8 cellular contexts compared by ENCODE assay signal in the genomic region with DNA sequence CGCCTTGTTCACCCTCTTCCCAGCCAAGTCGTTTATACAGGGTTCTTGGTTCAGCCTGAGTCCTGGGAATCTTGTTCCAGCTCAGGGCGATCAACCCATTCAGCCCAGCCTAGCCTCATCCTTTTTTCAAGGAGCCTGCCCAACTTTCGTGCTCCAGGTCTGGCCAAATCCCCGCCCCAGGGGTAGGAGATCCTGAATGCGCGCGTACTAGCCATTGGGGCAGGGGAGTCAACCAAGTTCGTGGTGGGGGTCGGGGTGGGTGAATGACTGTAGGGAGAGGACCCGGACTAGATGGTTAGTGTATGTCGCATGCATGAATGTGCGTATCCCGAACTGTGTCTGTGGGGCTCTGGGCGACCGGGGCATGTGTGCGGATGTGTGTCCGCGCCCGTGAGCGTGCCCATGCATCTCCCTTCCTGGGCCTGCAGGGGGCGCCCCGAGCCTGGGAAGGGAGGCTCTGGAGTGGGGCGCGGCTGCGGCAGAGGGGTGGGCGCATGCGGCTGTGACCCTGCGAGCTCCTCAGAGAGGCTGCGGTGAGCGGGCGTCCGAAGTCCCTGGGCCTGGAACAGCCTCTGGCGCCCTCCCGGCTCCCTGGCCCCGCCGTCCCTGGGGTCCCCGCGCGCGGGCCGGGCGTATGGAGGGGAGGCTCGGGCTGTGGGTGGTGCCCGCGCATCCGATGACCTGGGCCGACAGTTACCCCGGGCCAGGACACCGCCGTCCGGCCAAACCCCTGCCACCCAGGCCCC. TPM values are rescaled to one million over a fixed set of nuclear protein-coding genes. Genes with fewer than 3 reads are reported as not detected.
DNase-seq lines count a peak whose midpoint lies in the region; ATAC-seq and TF ChIP-seq lines count a peak whose summit lies in the region.

No MANE protein-coding gene starts in this region.

- H3K79me2 ChIP-seq in mesendoderm (ENCODE audit: control insufficient read depth, insufficient read depth, low read length), result no peaks in the 10 kb centered on the region

- no peak overlapping the region for H3K4me3 Mint-ChIP-seq in endothelial cell (ENCODE audit: unreplicated experiment)

- H2BK15ac ChIP-seq in mesendoderm (replicated peaks; ENCODE audit: low read depth), result no peak overlapping the region

- no peak overlapping the region for H3K27ac ChIP-seq in mesendoderm (ENCODE audit: low read depth, low read length)

- H3K56ac ChIP-seq in mesendoderm (ENCODE audit: low read length), result peak overlapping the region; percentile 81

- H3K36me3 ChIP-seq in mesendoderm (ENCODE audit: control insufficient read depth, insufficient read depth, low read length), result no peaks in the 10 kb centered on the region

- H3K9me3 Mint-ChIP-seq in endothelial cell (ENCODE audit: unreplicated experiment), result no peaks in the 10 kb centered on the region

- peak overlapping the region; percentile 54 for H3K9ac ChIP-seq in mesendoderm (ENCODE audit: low read length)

- TF ChIP-seq CTCF in endothelial cell (IDR thresholded peaks at IDR 0.05; ENCODE audit: unreplicated experiment), result peak; percentile 91

- H3K79me1 ChIP-seq in mesendoderm (ENCODE audit: low read length), result no peaks in the 10 kb centered on the region

- H2BK120ac ChIP-seq in mesendoderm (ENCODE audit: low read depth, low read length), result no peak overlapping the region

- H2BK5ac ChIP-seq in mesendoderm (ENCODE audit: low read length), result no peak overlapping the region

- H3K27me3 ChIP-seq in mesendoderm (ENCODE audit: insufficient read depth, low read length, poor library complexity), result peaks cover 15% of the 10 kb centered on the region

- H4K8ac ChIP-seq in mesendoderm (ENCODE audit: low read depth, low read length), result no peak overlapping the region

- H3K4me3 ChIP-seq in mesendoderm (ENCODE audit: low read length), result no peak overlapping the region

- H3K4me1 Mint-ChIP-seq in endothelial cell (ENCODE audit: unreplicated experiment), result no peaks in the 10 kb centered on the region

- ATAC-seq in HG02759 (IDR thresholded peaks at IDR 0.05; ENCODE audit: unreplicated experiment) (peak; percentile 63), HG03565 (IDR thresholded peaks at IDR 0.05; ENCODE audit: unreplicated experiment) (no peak)

- peak; percentile 78 for DNase-seq in COLO829 (ENCODE audit: low spot score)
- DNase-seq in NCI-H526 (lab: John Stamatoyannopoulos, UW), result peak; percentile 34 to 80
- DNase-seq in activated CD8-positive, alpha-beta memory T cell treated with anti-CD3 and anti-CD28 coated beads, Interleukin-2, amount 50 U/mL, for 1 hour (ENCODE audit: extremely low read depth), result peak; percentile 16
- DNase-seq in endothelial cell (ENCODE audit: low spot score), result peak; percentile 89
- peak; percentile 81 for DNase-seq in mesendoderm
- peak; percentile 63 to 79 (median 63) for DNase-seq in stimulated activated CD4-positive, alpha-beta T cell treated with anti-CD3 and anti-CD28 coated beads, TNF-alpha, amount 100 ng/mL, for 48 hours (ENCODE audit: low read depth in 3 of 3)

- H3K23ac ChIP-seq in mesendoderm (ENCODE audit: low read length), result peak overlapping the region; percentile 66

- H3K4me1 ChIP-seq in mesendoderm (ENCODE audit: control insufficient read depth, low read depth, low read length), result peaks cover 2% of the 10 kb centered on the region

- no peak overlapping the region for H3K27ac Mint-ChIP-seq in endothelial cell (ENCODE audit: unreplicated experiment)

- no CpG with 5 or more reads among the region's 52 CpGs for WGBS in mesendoderm (ENCODE audit: extremely low coverage, insufficient coverage, low lambda C conversion rate)

- no peaks in the 10 kb centered on the region for H3K36me3 Mint-ChIP-seq in endothelial cell (ENCODE audit: low read depth, unreplicated experiment)

- H3K18ac ChIP-seq in mesendoderm (ENCODE audit: low read length), result peak overlapping the region; percentile 72

- H3K4me2 ChIP-seq in mesendoderm (ENCODE audit: low read length), result peak overlapping the region; percentile 54

- H3K27me3 Mint-ChIP-seq in endothelial cell (ENCODE audit: unreplicated experiment), result no peaks in the 10 kb centered on the region

- peak overlapping the region; percentile 65 for H3K4ac ChIP-seq in mesendoderm (ENCODE audit: low read depth, low read length)

- no peak overlapping the region for H2AK5ac ChIP-seq in mesendoderm (ENCODE audit: low read length)

- no peak overlapping the region for H4K5ac ChIP-seq in mesendoderm (ENCODE audit: low read length)

RNA-seq across cellular contexts. Expression of a gene that starts 8.7 kb away (rescaled TPM):
- total RNA-seq in endothelial cell (ENCODE audit: unreplicated experiment), result not detected
- polyA plus RNA-seq in mesendoderm (2013, experiment 1 of 2), result not detected
- not detected for polyA plus RNA-seq in mesendoderm (2013, experiment 2 of 2)

RNA-seq across cellular contexts. Expression of a gene that starts 10.1 kb away (rescaled TPM):
- total RNA-seq in endothelial cell (ENCODE audit: unreplicated experiment), result not detected
- not detected for polyA plus RNA-seq in mesendoderm (2013, experiment 1 of 2)
- not detected for polyA plus RNA-seq in mesendoderm (2013, experiment 2 of 2)

RNA-seq across cellular contexts. Expression of a gene that starts 38.7 kb away (rescaled TPM):
- total RNA-seq in endothelial cell (ENCODE audit: unreplicated experiment), result not detected
- 0.42 TPM for polyA plus RNA-seq in mesendoderm (2013, experiment 1 of 2)
- polyA plus RNA-seq in mesendoderm (2013, experiment 2 of 2), result 0.08 TPM

RNA-seq across cellular contexts. Expression of a gene that starts 49.2 kb away (rescaled TPM):
- 61.4 TPM for total RNA-seq in endothelial cell (ENCODE audit: unreplicated experiment)
- polyA plus RNA-seq in mesendoderm (2013, experiment 1 of 2), result 2.3 TPM
- 2.8 TPM for polyA plus RNA-seq in mesendoderm (2013, experiment 2 of 2)

RNA-seq across cellular contexts. Expression of a gene that starts 54.7 kb away (rescaled TPM):
- 53.1 TPM for total RNA-seq in endothelial cell (ENCODE audit: unreplicated experiment)
- 9.9 TPM for polyA plus RNA-seq in mesendoderm (2013, experiment 1 of 2)
- polyA plus RNA-seq in mesendoderm (2013, experiment 2 of 2), result 10.9 TPM

Comparison
In these comparisons a context has a peak if more than half of its experiments do, and no peak if none do; other contexts are left out.
1. DNase-seq: peak in every context shown above with its lines; median percentile 89 in endothelial cell; 81 in mesendoderm; 78 in COLO829; 63 in stimulated activated CD4-positive, alpha-beta T cell treated with anti-CD3 and anti-CD28 coated beads, TNF-alpha, amount 100 ng/mL, for 48 hours; 57 in NCI-H526; 16 in activated CD8-positive, alpha-beta memory T cell treated with anti-CD3 and anti-CD28 coated beads, Interleukin-2, amount 50 U/mL, for 1 hour.